29 cellular contexts compared by ENCODE assay signal in genomic region chr3:47678446-47679338, GRCh38.
DNase-seq lines count a peak whose midpoint lies in the region; ATAC-seq, FAIRE-seq and TF ChIP-seq lines count a peak whose summit lies in the region.
"Had no signal": no experiment of that assay in that cellular context is flagged by ENCODE, and none has a peak within 500 bp of the region (broad histone marks: within the 10 kb centered on the region; RNA-seq: fewer than 3 reads in every experiment).

No MANE protein-coding gene starts in this region.

- no peak overlapping the region for H3K4me3 Mint-ChIP-seq in stimulated activated effector memory CD8-positive, alpha-beta T cell treated with anti-CD3 and anti-CD28 coated beads, Interleukin-12 subunit alpha, Interleukin-12 subunit beta, amount 100 ng/mL, for 72 hours
- no peak overlapping the region for H3K4me3 Mint-ChIP-seq in chondrocyte (ENCODE audit: unreplicated experiment)
- H3K4me3 Mint-ChIP-seq: activated B cell treated with CpG ODN at 0.5 μM for 24 hours; B cell; CD8-positive, alpha-beta T cell; H9; IgD-negative memory B cell had no signal

- DNase-seq in activated naive CD4-positive, alpha-beta T cell treated with anti-CD3 and anti-CD28 coated beads, Interleukin-2, amount 50 U/mL, for 72 hours (ENCODE audit: low spot score in 2 of 2): no peak
- no peak for DNase-seq in activated naive CD4-positive, alpha-beta T cell (lab: John Stamatoyannopoulos, UW)
- no peak for DNase-seq in H54 (ENCODE audit: insufficient read length, low spot score)
- DNase-seq in dorsolateral prefrontal cortex: no peak
- DNase-seq in stimulated activated effector memory CD8-positive, alpha-beta T cell treated with anti-CD3 and anti-CD28 coated beads, Interleukin-12 subunit alpha, Interleukin-12 subunit beta, amount 100 ng/mL, for 72 hours (ENCODE audit: low spot score in 2 of 2): no peak
- DNase-seq in NCI-H345 (lab: John Stamatoyannopoulos, UW): no peak
- no peak for DNase-seq in foreskin fibroblast
- no peak for DNase-seq in chondrocyte (ENCODE audit: low spot score)
- DNase-seq: activated B cell treated with CpG ODN at 0.5 μM for 24 hours; activated CD4-positive, alpha-beta T cell treated with anti-CD3 and anti-CD28 coated beads, Interleukin-2, amount 50 U/mL, for 4 hours; activated effector memory CD4-positive, alpha-beta T cell treated with anti-CD3 and anti-CD28 coated beads, Interleukin-2, amount 50 U/mL, for 16 hours; CD8-positive, alpha-beta T cell; effector CD4-positive, alpha-beta T cell; H9; NCI-H1048; NCI-H187; NCI-H2171; NCI-H526; NK-92 treated with Interleukin-12 subunit alpha and Interleukin-12 subunit beta, amount 100 ng/mL, for 24 hours; pancreas; Peyer's patch; right lobe of liver; stimulated activated CD4-positive, alpha-beta T cell treated with anti-CD3 and anti-CD28 coated beads, Interleukin-4, amount 100 ng/mL, for 24 hours; stimulated activated naive CD4-positive, alpha-beta T cell; tibial artery had no signal

- no peak overlapping the region for H3K4me3 ChIP-seq in dorsolateral prefrontal cortex
- no peak overlapping the region for H3K4me3 ChIP-seq in foreskin fibroblast (ENCODE audit: low read depth in 1 of 2, low read length in 2 of 2)
- H3K4me3 ChIP-seq: lung, pancreas, Peyer's patch, right lobe of liver, tibial artery had no signal

- peak overlapping the region in 41 of 59 donors; percentile 0 to 97 (median 64) for H3K27ac ChIP-seq in dorsolateral prefrontal cortex
- H3K27ac ChIP-seq: pancreas, Peyer's patch, right lobe of liver, tibial artery had no signal

- H3K9me3 Mint-ChIP-seq in activated naive CD4-positive, alpha-beta T cell treated with anti-CD3 and anti-CD28 coated beads, Interleukin-2, amount 50 U/mL, for 72 hours: no peaks in the 10 kb centered on the region
- no peaks in the 10 kb centered on the region for H3K9me3 Mint-ChIP-seq in stimulated activated effector memory CD8-positive, alpha-beta T cell treated with anti-CD3 and anti-CD28 coated beads, Interleukin-12 subunit alpha, Interleukin-12 subunit beta, amount 100 ng/mL, for 72 hours
- H3K9me3 Mint-ChIP-seq in chondrocyte (ENCODE audit: low read depth): no peaks in the 10 kb centered on the region
- H3K9me3 Mint-ChIP-seq: activated B cell treated with CpG ODN at 0.5 μM for 24 hours; CD8-positive, alpha-beta T cell; H9; IgD-negative memory B cell had no signal

- TF ChIP-seq CTCF in dorsolateral prefrontal cortex (IDR thresholded peaks at IDR 0.05 in 54 of 56, conservative IDR thresholded peaks at IDR 0.05 in 2 of 56; ENCODE audit: low read depth in 1 of 56, partially characterized antibody in 56 of 56) (no peak), foreskin fibroblast (IDR thresholded peaks at IDR 0.05; ENCODE audit: low read depth, low read length) (no peak), chondrocyte (IDR thresholded peaks at IDR 0.05) (no peak)

- no peak for TF ChIP-seq POLR2A in H54 (IDR thresholded peaks at IDR 0.05; ENCODE audit: low read depth, low read length)

- H3K4me1 Mint-ChIP-seq in stimulated activated effector memory CD8-positive, alpha-beta T cell treated with anti-CD3 and anti-CD28 coated beads, Interleukin-12 subunit alpha, Interleukin-12 subunit beta, amount 100 ng/mL, for 72 hours: peaks cover 5% of the 10 kb centered on the region
- no peaks in the 10 kb centered on the region for H3K4me1 Mint-ChIP-seq in chondrocyte (ENCODE audit: low read depth)
- H3K4me1 Mint-ChIP-seq: activated B cell treated with CpG ODN at 0.5 μM for 24 hours, H9 had no signal

- FAIRE-seq in H54 (lab: Jason Lieb, UNC): peak; percentile 60
- FAIRE-seq: keratinocyte, pancreas had no signal

- peak overlapping the region in 1 of 2 donors; percentile 3 for H3K27ac Mint-ChIP-seq in activated naive CD4-positive, alpha-beta T cell treated with anti-CD3 and anti-CD28 coated beads, Interleukin-2, amount 50 U/mL, for 72 hours
- no peak overlapping the region for H3K27ac Mint-ChIP-seq in stimulated activated effector memory CD8-positive, alpha-beta T cell treated with anti-CD3 and anti-CD28 coated beads, Interleukin-12 subunit alpha, Interleukin-12 subunit beta, amount 100 ng/mL, for 72 hours
- H3K27ac Mint-ChIP-seq in chondrocyte (ENCODE audit: unreplicated experiment): no peak overlapping the region
- H3K27ac Mint-ChIP-seq: activated B cell treated with CpG ODN at 0.5 μM for 24 hours; B cell; CD8-positive, alpha-beta T cell; H9 had no signal

- intact Hi-C loops in dorsolateral prefrontal cortex (cut with DNase I): loop anchor here in 1 of 2 donors (10.0 kb wide), 1 partner anchor 106 kb away; the partner anchor contains the start of gene SMARCC1

- peak; percentile 48 to 56 for ATAC-seq in activated naive CD4-positive, alpha-beta T cell treated with anti-CD3 and anti-CD28 coated beads, Interleukin-2, amount 50 U/mL, for 72 hours
- peak; percentile 66 for ATAC-seq in stimulated activated effector memory CD8-positive, alpha-beta T cell treated with anti-CD3 and anti-CD28 coated beads, Interleukin-12 subunit alpha, Interleukin-12 subunit beta, amount 100 ng/mL, for 72 hours
- ATAC-seq: CD8-positive, alpha-beta T cell; pancreas had no signal

- no peaks in the 10 kb centered on the region for H3K27me3 Mint-ChIP-seq in chondrocyte (ENCODE audit: low read depth)
- H3K27me3 Mint-ChIP-seq: activated B cell treated with CpG ODN at 0.5 μM for 24 hours, B cell, IgD-negative memory B cell had no signal

- H3K36me3 Mint-ChIP-seq in activated naive CD4-positive, alpha-beta T cell treated with anti-CD3 and anti-CD28 coated beads, Interleukin-2, amount 50 U/mL, for 72 hours: peaks cover 17 to 29% of the 10 kb centered on the region in 2 donors
- H3K36me3 Mint-ChIP-seq in stimulated activated effector memory CD8-positive, alpha-beta T cell treated with anti-CD3 and anti-CD28 coated beads, Interleukin-12 subunit alpha, Interleukin-12 subunit beta, amount 100 ng/mL, for 72 hours: peaks cover 100% of the 10 kb centered on the region
- peaks cover 44% of the 10 kb centered on the region for H3K36me3 Mint-ChIP-seq in chondrocyte (ENCODE audit: low read depth)

- H3K27me3 ChIP-seq in dorsolateral prefrontal cortex: no peaks in the 10 kb centered on the region
- H3K27me3 ChIP-seq: pancreas, Peyer's patch, right lobe of liver, tibial artery had no signal
